ENCODE assay signal across 31 cellular contexts in genomic region chr4:16838226-16838875, GRCh38.
"Had no signal": no experiment of that assay in that cellular context is flagged by ENCODE, and none has a peak within 500 bp of the region (broad histone marks: within the 10 kb centered on the region; RNA-seq: fewer than 3 reads in every experiment).

No MANE protein-coding gene starts in this region.

- ATAC-seq: heart right ventricle; left cardiac atrium; left ventricle myocardium superior; mucosa of descending colon; natural killer cell treated with Interleukin-12 subunit alpha and Interleukin-12 subunit beta and Interleukin-15 and Interleukin-18, amount 100 ng/mL, for 72 hours; right cardiac atrium had no signal

- H3K27ac Mint-ChIP-seq: mesothelial cell of epicardium; naive B cell; natural killer cell treated with Interleukin-12 subunit alpha and Interleukin-12 subunit beta and Interleukin-15 and Interleukin-18, amount 100 ng/mL, for 72 hours; neural progenitor cell; progenitor cell of endocrine pancreas had no signal

- H3K9ac ChIP-seq: neural progenitor cell, parathyroid adenoma had no signal

- H3K36me3 Mint-ChIP-seq: mesothelial cell of epicardium; naive B cell; natural killer cell treated with Interleukin-12 subunit alpha and Interleukin-12 subunit beta and Interleukin-15 and Interleukin-18, amount 100 ng/mL, for 72 hours; neural progenitor cell had no signal

- H3K27ac ChIP-seq: coronary artery, esophagus muscularis mucosa, neural progenitor cell, parathyroid adenoma, stomach, thyroid gland had no signal

- H3K4me1 ChIP-seq: esophagus muscularis mucosa, parathyroid adenoma, thyroid gland had no signal

- H3K9me3 ChIP-seq: esophagus muscularis mucosa, heart right ventricle, mucosa of descending colon, stomach, thyroid gland had no signal

- H3K4me1 Mint-ChIP-seq: naive B cell, neural progenitor cell had no signal

- H2AFZ ChIP-seq: neural progenitor cell, parathyroid adenoma had no signal

- H3K4me3 ChIP-seq: coronary artery, esophagus muscularis mucosa, heart right ventricle, lung, mucosa of descending colon, neural progenitor cell, smooth muscle cell, stomach, thyroid gland had no signal

- H3K27me3 ChIP-seq: esophagus muscularis mucosa, heart right ventricle, neural progenitor cell, stomach, thyroid gland had no signal

- H3K79me2 ChIP-seq: parathyroid adenoma had no signal

- H3K27me3 Mint-ChIP-seq: natural killer cell treated with Interleukin-12 subunit alpha and Interleukin-12 subunit beta and Interleukin-15 and Interleukin-18, amount 100 ng/mL, for 72 hours; progenitor cell of endocrine pancreas had no signal

- H3K36me3 ChIP-seq: esophagus muscularis mucosa, neural progenitor cell, stomach, thyroid gland had no signal

- FAIRE-seq: endothelial cell of umbilical vein, islet of Langerhans had no signal

- H3K4me2 ChIP-seq: neural progenitor cell, smooth muscle cell had no signal

- H3K9me3 Mint-ChIP-seq: mesothelial cell of epicardium; natural killer cell treated with Interleukin-12 subunit alpha and Interleukin-12 subunit beta and Interleukin-15 and Interleukin-18, amount 100 ng/mL, for 72 hours had no signal

- H3K4me3 Mint-ChIP-seq: mesothelial cell of epicardium; naive B cell; natural killer cell treated with Interleukin-12 subunit alpha and Interleukin-12 subunit beta and Interleukin-15 and Interleukin-18, amount 100 ng/mL, for 72 hours; neural progenitor cell had no signal

- DNase-seq: dermis blood vessel endothelial cell; effector memory CD4-positive, alpha-beta T cell; foreskin melanocyte; glutamatergic neuron; heart right ventricle; hippocampal formation; left cardiac atrium; left ventricle myocardium superior; mesenchymal stem cell; mucosa of descending colon; naive B cell; right cardiac atrium; stimulated activated CD4-positive, alpha-beta T cell treated with anti-CD3 and anti-CD28 coated beads, Interleukin-12 subunit alpha, Interleukin-12 subunit beta, amount 100 ng/mL, for 4 hours; stimulated activated CD4-positive, alpha-beta T cell treated with anti-CD3 and anti-CD28 coated beads, Interleukin-1b, Interleukin-23, amount 100 ng/mL, for 48 hours; stimulated activated CD4-positive, alpha-beta T cell treated with anti-CD3 and anti-CD28 coated beads, Interleukin-4, amount 100 ng/mL, for 1 hour; stimulated activated CD8-positive, alpha-beta memory T cell treated with anti-CD3 and anti-CD28 coated beads, Interleukin-4, amount 100 ng/mL, for 48 hours; stimulated activated naive CD4-positive, alpha-beta T cell; stomach; thyroid gland; trophoblast cell had no signal
